ENCODE assay signal across 28 cellular contexts in genomic region chr4:11299016-11299415, GRCh38.
"Had no signal": no experiment of that assay in that cellular context is flagged by ENCODE, and none has a peak within 500 bp of the region (broad histone marks: within the 10 kb centered on the region; RNA-seq: fewer than 3 reads in every experiment).

No MANE protein-coding gene starts in this region.

- H3K4me1 ChIP-seq: SJCRH30 had no signal

- H3K27ac Mint-ChIP-seq: activated CD4-positive, alpha-beta T cell treated with anti-CD3 and anti-CD28 coated beads, Interleukin-2, amount 10 ng/mL, durations not matched to agents 24 days and 14 days; activated CD8-positive, alpha-beta T cell treated with anti-CD3 and anti-CD28 coated beads for 36 hours; activated naive CD8-positive, alpha-beta T cell treated with anti-CD3 and anti-CD28 coated beads for 36 hours; activated T-cell treated with anti-CD3 and anti-CD28 coated beads, Interleukin-2, amount 50 U/mL, for 72 hours; activated T-helper 17 cell treated with anti-CD3 and anti-CD28 coated beads, Interleukin-2, amount 50 U/mL, for 72 hours had no signal

- H3K36me3 ChIP-seq: brain microvascular endothelial cell, SJCRH30 had no signal

- H3K4me1 Mint-ChIP-seq: activated CD4-positive, alpha-beta T cell treated with anti-CD3 and anti-CD28 coated beads, Interleukin-2, amount 10 ng/mL, durations not matched to agents 24 days and 14 days; activated T-helper 17 cell treated with anti-CD3 and anti-CD28 coated beads, Interleukin-2, amount 50 U/mL, for 72 hours had no signal

- H3K27ac ChIP-seq: brain microvascular endothelial cell, SJCRH30, SK-N-MC had no signal

- H3K4me3 ChIP-seq: K562, SJCRH30, SK-N-MC had no signal

- H3K36me3 Mint-ChIP-seq: activated naive CD8-positive, alpha-beta T cell treated with anti-CD3 and anti-CD28 coated beads for 36 hours had no signal

- H3K4me3 Mint-ChIP-seq: activated CD4-positive, alpha-beta T cell treated with anti-CD3 and anti-CD28 coated beads, Interleukin-2, amount 10 ng/mL, durations not matched to agents 24 days and 14 days; activated CD8-positive, alpha-beta T cell treated with anti-CD3 and anti-CD28 coated beads for 36 hours; activated naive CD8-positive, alpha-beta T cell treated with anti-CD3 and anti-CD28 coated beads for 36 hours; activated T-cell treated with anti-CD3 and anti-CD28 coated beads, Interleukin-2, amount 50 U/mL, for 72 hours; activated T-helper 17 cell treated with anti-CD3 and anti-CD28 coated beads, Interleukin-2, amount 50 U/mL, for 72 hours had no signal

- H3K27me3 Mint-ChIP-seq: activated CD4-positive, alpha-beta T cell treated with anti-CD3 and anti-CD28 coated beads, Interleukin-2, amount 10 ng/mL, durations not matched to agents 24 days and 14 days had no signal

- H3K9me3 ChIP-seq: SJCRH30 had no signal

- DNase-seq: activated CD4-positive, alpha-beta T cell treated with anti-CD3 and anti-CD28 coated beads, Interleukin-2, amount 10 ng/mL, durations not matched to agents 24 days and 14 days; activated CD4-positive, alpha-beta T cell treated with anti-CD3 and anti-CD28 coated beads, Interleukin-2, amount 50 U/mL, for 4 hours; activated CD8-positive, alpha-beta T cell treated with anti-CD3 and anti-CD28 coated beads for 36 hours; activated effector memory CD4-positive, alpha-beta T cell treated with anti-CD3 and anti-CD28 coated beads, Interleukin-2, amount 50 U/mL, for 16 hours; activated naive CD4-positive, alpha-beta T cell; activated naive CD4-positive, alpha-beta T cell treated with anti-CD3 and anti-CD28 coated beads, Interleukin-2, amount 50 U/mL, for 16 hours; activated naive CD8-positive, alpha-beta T cell treated with anti-CD3 and anti-CD28 coated beads for 36 hours; activated T-cell treated with anti-CD3 and anti-CD28 coated beads, Interleukin-2, amount 50 U/mL, for 1 hour; activated T-cell treated with anti-CD3 and anti-CD28 coated beads, Interleukin-2, amount 50 U/mL, for 72 hours; amniotic stem cell; aorta; brain microvascular endothelial cell; NCI-H1105; NCI-H1417 treated with DMSO at 0.1 percent for 48 hours; NCI-H187 treated with DMSO at 0.1 percent for 48 hours; NCI-H2081; NCI-H2227 treated with DMSO at 0.1 percent for 48 hours; NCI-H446; NCI-H510A treated with DMSO at 0.1 percent for 48 hours; NCI-H526 treated with DMSO at 0.1 percent for 48 hours; NCI-H82; SHP77; SJCRH30; T1000 had no signal

- ATAC-seq: activated CD8-positive, alpha-beta T cell treated with anti-CD3 and anti-CD28 coated beads for 36 hours; activated T-cell treated with anti-CD3 and anti-CD28 coated beads, Interleukin-2, amount 50 U/mL, for 72 hours; activated T-helper 17 cell treated with anti-CD3 and anti-CD28 coated beads, Interleukin-2, amount 50 U/mL, for 72 hours; K562; Panc1 had no signal

- H3K27me3 ChIP-seq: brain microvascular endothelial cell, SJCRH30 had no signal

- H3K9me3 Mint-ChIP-seq: activated CD4-positive, alpha-beta T cell treated with anti-CD3 and anti-CD28 coated beads, Interleukin-2, amount 10 ng/mL, durations not matched to agents 24 days and 14 days; activated CD8-positive, alpha-beta T cell treated with anti-CD3 and anti-CD28 coated beads for 36 hours; activated naive CD8-positive, alpha-beta T cell treated with anti-CD3 and anti-CD28 coated beads for 36 hours had no signal
